ENCODE assay signal across 26 cellular contexts in genomic region chr12:125178222-125178621, GRCh38. TPM values are rescaled to one million over a fixed set of nuclear protein-coding genes. Genes with fewer than 3 reads are reported as not detected.
"Had no signal": no experiment of that assay in that cellular context is flagged by ENCODE, and none has a peak within 500 bp of the region (broad histone marks: within the 10 kb centered on the region; RNA-seq: fewer than 3 reads in every experiment).

No MANE protein-coding gene starts in this region.

- H3K36me3 ChIP-seq: colonic mucosa, uterus had no signal

- H3K4me1 ChIP-seq: colonic mucosa, testis, uterus had no signal

- DNase-seq: activated CD4-positive, alpha-beta T cell treated with anti-CD3 and anti-CD28 coated beads for 1 hour; activated CD4-positive, alpha-beta T cell treated with anti-CD3 and anti-CD28 coated beads, Interleukin-2, amount 50 U/mL, for 1 hour; activated CD8-positive, alpha-beta memory T cell treated with anti-CD3 and anti-CD28 coated beads, Interleukin-2, amount 50 U/mL, for 48 hours; activated naive CD4-positive, alpha-beta T cell treated with anti-CD3 and anti-CD28 coated beads, Interleukin-2, amount 10 ng/mL, durations not matched to agents 7 days and 5 days; activated T-cell treated with anti-CD3 and anti-CD28 coated beads, Interleukin-2, amount 50 U/mL, for 4 hours; amygdala; colonic mucosa; dorsolateral prefrontal cortex; effector memory CD8-positive, alpha-beta T cell; hippocampal formation; left ventricle myocardium superior; mammary epithelial cell; natural killer cell; retina; stimulated activated CD4-positive, alpha-beta T cell treated with anti-CD3 and anti-CD28 coated beads, Interleukin-2, amount 100 ng/mL, for 48 hours; stimulated activated CD8-positive, alpha-beta memory T cell treated with anti-CD3 and anti-CD28 coated beads, Interleukin-4, amount 100 ng/mL, for 48 hours; stimulated activated naive CD4-positive, alpha-beta T cell; testis; trophoblast cell; uterus had no signal

- H3K9me3 ChIP-seq: colonic mucosa, testis, uterus had no signal

- H3K4me3 ChIP-seq: colonic mucosa, dorsolateral prefrontal cortex, testis, uterus had no signal

- ATAC-seq: activated T-cell treated with anti-CD3 and anti-CD28 coated beads, Interleukin-2, amount 50 U/mL, for 4 hours; effector memory CD8-positive, alpha-beta T cell; esophagus mucosa; left ventricle myocardium superior; natural killer cell had no signal

- H3K27ac ChIP-seq: colonic mucosa, dorsolateral prefrontal cortex, testis, uterus, VCaP had no signal

- H3K27me3 ChIP-seq: dorsolateral prefrontal cortex, testis, uterus had no signal

- FAIRE-seq: bronchial epithelial cell, endothelial cell of umbilical vein, frontal cortex had no signal

RNA-seq across cellular contexts. Expression of gene TMEM132B, which starts 8.0 kb away (rescaled TPM):
- total RNA-seq: activated CD8-positive, alpha-beta memory T cell treated with anti-CD3 and anti-CD28 coated beads for 36 hours; natural killer cell had no signal
